ENCODE assay signal across 15 cellular contexts in genomic region chr22:50696251-50696798, GRCh38. TPM values are rescaled to one million over a fixed set of nuclear protein-coding genes. Genes with fewer than 3 reads are reported as not detected.
DNase-seq lines count a peak whose midpoint lies in the region; ATAC-seq and TF ChIP-seq lines count a peak whose summit lies in the region.
"Had no signal": no experiment of that assay in that cellular context is flagged by ENCODE, and none has a peak within 500 bp of the region (broad histone marks: within the 10 kb centered on the region; RNA-seq: fewer than 3 reads in every experiment).

No MANE protein-coding gene starts in this region.

- H3K27ac Mint-ChIP-seq in brain (peak overlapping the region in 3 of 5 experiments; percentile 48 to 86 (median 78)), glutamatergic neuron (ENCODE audit: unreplicated experiment) (no peak overlapping the region), osteocyte (ENCODE audit: unreplicated experiment) (no peak overlapping the region)
- H3K27ac Mint-ChIP-seq: activated naive CD8-positive, alpha-beta T cell treated with anti-CD3 and anti-CD28 coated beads for 36 hours had no signal

- H3K27me3 ChIP-seq in BE2C = peaks cover 20% of the 10 kb centered on the region
- H3K27me3 ChIP-seq: neutrophil had no signal

- H3K4me3 ChIP-seq in BE2C (ENCODE audit: low read depth, low read length) = no peak overlapping the region

- DNase-seq in BE2C = peak; percentile 20
- peak; percentile 14 for DNase-seq in glutamatergic neuron
- DNase-seq in osteocyte (ENCODE audit: extremely low spot score, unreplicated experiment) = no peak
- no peak for DNase-seq in NCI-H1436 treated with DMSO at 0.1 percent for 48 hours (lab: John Stamatoyannopoulos, UW)
- no peak for DNase-seq in SW480 (ENCODE audit: low spot score)
- DNase-seq: activated naive CD8-positive, alpha-beta T cell treated with anti-CD3 and anti-CD28 coated beads for 36 hours; Kasumi-1; NCI-H1930; SHP77 treated with DMSO at 0.1 percent for 48 hours had no signal

- H3K9me3 ChIP-seq in BE2C = no peaks in the 10 kb centered on the region
- H3K9me3 ChIP-seq: neutrophil had no signal

- peak overlapping the region; percentile 56 to 82 (median 77) for H3K4me3 Mint-ChIP-seq in brain
- H3K4me3 Mint-ChIP-seq in glutamatergic neuron (ENCODE audit: unreplicated experiment) = peak overlapping the region; percentile 11
- H3K4me3 Mint-ChIP-seq in osteocyte (ENCODE audit: unreplicated experiment) = peak overlapping the region; percentile 69
- H3K4me3 Mint-ChIP-seq: activated naive CD8-positive, alpha-beta T cell treated with anti-CD3 and anti-CD28 coated beads for 36 hours had no signal

- peaks cover 5% of the 10 kb centered on the region for H3K36me3 Mint-ChIP-seq in brain
- peaks cover 8% of the 10 kb centered on the region for H3K36me3 Mint-ChIP-seq in glutamatergic neuron (ENCODE audit: unreplicated experiment)
- no peaks in the 10 kb centered on the region for H3K36me3 Mint-ChIP-seq in osteocyte (ENCODE audit: unreplicated experiment)
- H3K36me3 Mint-ChIP-seq: activated naive CD8-positive, alpha-beta T cell treated with anti-CD3 and anti-CD28 coated beads for 36 hours had no signal

- ATAC-seq in HG03378 (IDR thresholded peaks at IDR 0.05; ENCODE audit: unreplicated experiment) (no peak), GM19463 (IDR thresholded peaks at IDR 0.05; ENCODE audit: unreplicated experiment) (no peak)

- H3K27me3 Mint-ChIP-seq in brain (peaks cover 3% of the 10 kb centered on the region), glutamatergic neuron (ENCODE audit: unreplicated experiment) (peaks cover 5% of the 10 kb centered on the region), osteocyte (ENCODE audit: unreplicated experiment) (peaks cover 9% of the 10 kb centered on the region)
- H3K27me3 Mint-ChIP-seq: activated naive CD8-positive, alpha-beta T cell treated with anti-CD3 and anti-CD28 coated beads for 36 hours had no signal

- TF ChIP-seq CTCF in BE2C (IDR thresholded peaks at IDR 0.05; ENCODE audit: low read depth, low read length) (no peak), brain (conservative IDR thresholded peaks at IDR 0.05) (no peak), glutamatergic neuron (IDR thresholded peaks at IDR 0.05; ENCODE audit: partially characterized antibody, unreplicated experiment) (peak; percentile 70), osteocyte (IDR thresholded peaks at IDR 0.05) (no peak)

- H3K9me3 Mint-ChIP-seq in brain (peaks cover 3 to 10% (median 9%) of the 10 kb centered on the region in 5 experiments), glutamatergic neuron (ENCODE audit: unreplicated experiment) (peaks cover 17% of the 10 kb centered on the region), osteocyte (ENCODE audit: unreplicated experiment) (peaks cover 5% of the 10 kb centered on the region)
- H3K9me3 Mint-ChIP-seq: activated naive CD8-positive, alpha-beta T cell treated with anti-CD3 and anti-CD28 coated beads for 36 hours had no signal

- no peaks in the 10 kb centered on the region for H3K4me1 ChIP-seq in BE2C

- peaks cover 39% of the 10 kb centered on the region for H3K4me1 Mint-ChIP-seq in brain
- peaks cover 11% of the 10 kb centered on the region for H3K4me1 Mint-ChIP-seq in glutamatergic neuron (ENCODE audit: low read depth, unreplicated experiment)
- peaks cover 10% of the 10 kb centered on the region for H3K4me1 Mint-ChIP-seq in osteocyte (ENCODE audit: unreplicated experiment)
- H3K4me1 Mint-ChIP-seq: activated naive CD8-positive, alpha-beta T cell treated with anti-CD3 and anti-CD28 coated beads for 36 hours had no signal

- no peaks in the 10 kb centered on the region for H3K36me3 ChIP-seq in BE2C
- H3K36me3 ChIP-seq: neutrophil had no signal

RNA-seq across cellular contexts. Expression of gene SHANK3, which starts 23.7 kb away (rescaled TPM):
- 3.3 TPM for polyA plus RNA-seq in BE2C (2012; ENCODE audit: insufficient read depth, insufficient read length, low read depth)
- 19.5 TPM for polyA plus RNA-seq in brain (ENCODE audit: insufficient read depth, low read depth, low replicate concordance)
- total RNA-seq in glutamatergic neuron (ENCODE audit: unreplicated experiment) = 20.4 TPM
- total RNA-seq in osteocyte = 4.7 and 4.8 TPM in 2 replicates

RNA-seq across cellular contexts. Expression of gene ACR, which starts 41.7 kb away (rescaled TPM):
- not detected for polyA plus RNA-seq in BE2C (2012; ENCODE audit: insufficient read depth, insufficient read length, low read depth)
- 3.0 TPM for polyA plus RNA-seq in brain (ENCODE audit: insufficient read depth, low read depth, low replicate concordance)
- not detected for total RNA-seq in glutamatergic neuron (ENCODE audit: unreplicated experiment)
- not detected in 2 replicates for total RNA-seq in osteocyte
- total RNA-seq: activated CD8-positive, alpha-beta memory T cell treated with anti-CD3 and anti-CD28 coated beads for 36 hours; activated naive CD8-positive, alpha-beta T cell treated with anti-CD3 and anti-CD28 coated beads for 36 hours; kidney epithelial cell had no signal

Comparison
In these comparisons a context has a peak if more than half of its experiments do, and no peak if none do; other contexts are left out.
1. DNase-seq: peak in BE2C (single experiment) and glutamatergic neuron (single experiment); none in osteocyte (single experiment), NCI-H1436 treated with DMSO at 0.1 percent for 48 hours (single experiment) and SW480 (single experiment).
2. H3K27ac Mint-ChIP-seq: peak in brain (3 of 5); none in glutamatergic neuron (single experiment) and osteocyte (single experiment).
3. H3K4me3 Mint-ChIP-seq: peak in every context shown above with its lines; median percentile 77 in brain; 69 in osteocyte; 11 in glutamatergic neuron.